Comparison of ENCODE assay signal across 19 cellular contexts in genomic region chr5:107541400-107541799, GRCh38.
DNase-seq lines count a peak whose midpoint lies in the region; ATAC-seq and TF ChIP-seq lines count a peak whose summit lies in the region.
"Had no signal": no experiment of that assay in that cellular context is flagged by ENCODE, and none has a peak within 500 bp of the region (broad histone marks: within the 10 kb centered on the region; RNA-seq: fewer than 3 reads in every experiment).

No MANE protein-coding gene starts in this region.

- no peak overlapping the region for H3K9ac ChIP-seq in OCI-LY1 (ENCODE audit: low read length)
- H3K9ac ChIP-seq in subcutaneous abdominal adipose tissue (ENCODE audit: low read length in 5 of 5) = peak overlapping the region in 1 of 5 donors; percentile 75

- no peaks in the 10 kb centered on the region for H3K4me1 Mint-ChIP-seq in stimulated activated naive B cell treated with anti-CD40 and anti-IgM and Interleukin-4, amounts not matched to agents 10 μg/mL and 1 μg/mL and 100 μg/mL, for 72 hours
- H3K4me1 Mint-ChIP-seq in stimulated activated memory B cell treated with anti-CD40 and anti-IgM and Interleukin-4, amounts not matched to agents 10 μg/mL and 1 μg/mL and 100 μg/mL, for 72 hours = no peaks in the 10 kb centered on the region

- no peak for TF ChIP-seq CTCF in OCI-LY1 (IDR thresholded peaks at IDR 0.05; ENCODE audit: low read length)

- peaks cover 79% of the 10 kb centered on the region for H3K4me1 ChIP-seq in OCI-LY1 (ENCODE audit: insufficient read depth, low read length, severe bottlenecking)
- peaks cover 0 to 19% (median 2%) of the 10 kb centered on the region in 5 donors for H3K4me1 ChIP-seq in subcutaneous abdominal adipose tissue (ENCODE audit: control insufficient read depth in 5 of 5, insufficient read depth in 5 of 5, low read length in 5 of 5)

- H4K20me1 ChIP-seq in OCI-LY1 (ENCODE audit: insufficient read depth, low read length) = no peaks in the 10 kb centered on the region

- peak; percentile 64 for ATAC-seq in HG02678 (IDR thresholded peaks at IDR 0.05; ENCODE audit: unreplicated experiment)
- no peak for ATAC-seq in stimulated activated naive B cell treated with anti-CD40 and anti-IgM and Interleukin-4, amounts not matched to agents 10 μg/mL and 1 μg/mL and 100 μg/mL, for 72 hours (replicated peaks)
- no peak for ATAC-seq in stimulated activated memory B cell treated with anti-CD40 and anti-IgM and Interleukin-4, amounts not matched to agents 10 μg/mL and 1 μg/mL and 100 μg/mL, for 72 hours
- ATAC-seq: left lobe of liver had no signal

- H3K27ac Mint-ChIP-seq in stimulated activated naive B cell treated with anti-CD40 and anti-IgM and Interleukin-4, amounts not matched to agents 10 μg/mL and 1 μg/mL and 100 μg/mL, for 72 hours = no peak overlapping the region
- no peak overlapping the region for H3K27ac Mint-ChIP-seq in stimulated activated memory B cell treated with anti-CD40 and anti-IgM and Interleukin-4, amounts not matched to agents 10 μg/mL and 1 μg/mL and 100 μg/mL, for 72 hours
- H3K27ac Mint-ChIP-seq: activated naive CD8-positive, alpha-beta T cell treated with anti-CD3 and anti-CD28 coated beads for 36 hours had no signal

- H3K27me3 ChIP-seq in OCI-LY1 (ENCODE audit: insufficient read depth, low read length) (no peaks in the 10 kb centered on the region), subcutaneous abdominal adipose tissue (ENCODE audit: control insufficient read depth in 5 of 5, insufficient read depth in 4 of 5, low read length in 5 of 5) (no peaks in the 10 kb centered on the region)
- H3K27me3 ChIP-seq: ovary had no signal

- no peaks in the 10 kb centered on the region for H3K79me2 ChIP-seq in OCI-LY1 (ENCODE audit: insufficient read depth, low read length)

- H3K36me3 ChIP-seq in OCI-LY1 (ENCODE audit: insufficient read depth, low read length) (no peaks in the 10 kb centered on the region), subcutaneous abdominal adipose tissue (ENCODE audit: control insufficient read depth in 5 of 5, insufficient read depth in 5 of 5, low read length in 5 of 5) (no peaks in the 10 kb centered on the region)
- H3K36me3 ChIP-seq: ovary had no signal

- no peaks in the 10 kb centered on the region for H3F3A ChIP-seq in OCI-LY1 (ENCODE audit: insufficient read depth, low read length)

- no peaks in the 10 kb centered on the region for H3K36me3 Mint-ChIP-seq in stimulated activated naive B cell treated with anti-CD40 and anti-IgM and Interleukin-4, amounts not matched to agents 10 μg/mL and 1 μg/mL and 100 μg/mL, for 72 hours
- H3K36me3 Mint-ChIP-seq in stimulated activated memory B cell treated with anti-CD40 and anti-IgM and Interleukin-4, amounts not matched to agents 10 μg/mL and 1 μg/mL and 100 μg/mL, for 72 hours = no peaks in the 10 kb centered on the region
- H3K36me3 Mint-ChIP-seq: activated naive CD8-positive, alpha-beta T cell treated with anti-CD3 and anti-CD28 coated beads for 36 hours had no signal

- H3K4me2 ChIP-seq in OCI-LY1 (ENCODE audit: low read length) = no peak overlapping the region

- H3K9me2 ChIP-seq in OCI-LY1 (ENCODE audit: low read depth, low read length) = no peaks in the 10 kb centered on the region

- H3K9me3 ChIP-seq in OCI-LY1 (ENCODE audit: low read length) = no peaks in the 10 kb centered on the region
- H3K9me3 ChIP-seq in subcutaneous abdominal adipose tissue (ENCODE audit: control insufficient read depth in 5 of 5, low read length in 5 of 5) = no peaks in the 10 kb centered on the region
- H3K9me3 ChIP-seq: ovary had no signal

- H3K27me3 Mint-ChIP-seq in stimulated activated naive B cell treated with anti-CD40 and anti-IgM and Interleukin-4, amounts not matched to agents 10 μg/mL and 1 μg/mL and 100 μg/mL, for 72 hours = peaks cover 0 to 9% of the 10 kb centered on the region in 2 donors
- H3K27me3 Mint-ChIP-seq in stimulated activated memory B cell treated with anti-CD40 and anti-IgM and Interleukin-4, amounts not matched to agents 10 μg/mL and 1 μg/mL and 100 μg/mL, for 72 hours = no peaks in the 10 kb centered on the region

- H3K4me3 ChIP-seq in OCI-LY1 (ENCODE audit: low read depth, low read length, poor library complexity, severe bottlenecking) (no peak overlapping the region), subcutaneous abdominal adipose tissue (ENCODE audit: low read depth in 1 of 5, low read length in 5 of 5) (no peak overlapping the region)
- H3K4me3 ChIP-seq: ovary had no signal

- DNase-seq in DMS53 (lab: John Stamatoyannopoulos, UW) = peak; percentile 23
- no peak for DNase-seq in DMS53 treated with DMSO at 0.1 percent for 48 hours (lab: John Stamatoyannopoulos, UW; ENCODE audit: unreplicated experiment)
- DNase-seq in activated CD8-positive, alpha-beta memory T cell treated with anti-CD3 and anti-CD28 coated beads for 24 hours = no peak
- no peak for DNase-seq in stimulated activated naive B cell treated with anti-CD40 and anti-IgM and Interleukin-4, amounts not matched to agents 10 μg/mL and 1 μg/mL and 100 μg/mL, for 72 hours
- DNase-seq: 8988T; activated CD4-positive, alpha-beta T cell treated with anti-CD3 and anti-CD28 coated beads, Interleukin-2, amount 50 U/mL, for 1 hour; activated naive CD8-positive, alpha-beta T cell treated with anti-CD3 and anti-CD28 coated beads for 36 hours; activated T-cell treated with anti-CD3 and anti-CD28 coated beads, Interleukin-2, amount 50 U/mL, for 1 hour; KG1; NCI-H1417; ovary; stimulated activated CD4-positive, alpha-beta T cell treated with anti-CD3 and anti-CD28 coated beads, Interleukin-4, amount 100 ng/mL, for 24 hours; trophoblast cell had no signal

- no peak overlapping the region for H3K4me3 Mint-ChIP-seq in stimulated activated naive B cell treated with anti-CD40 and anti-IgM and Interleukin-4, amounts not matched to agents 10 μg/mL and 1 μg/mL and 100 μg/mL, for 72 hours
- no peak overlapping the region for H3K4me3 Mint-ChIP-seq in stimulated activated memory B cell treated with anti-CD40 and anti-IgM and Interleukin-4, amounts not matched to agents 10 μg/mL and 1 μg/mL and 100 μg/mL, for 72 hours
- H3K4me3 Mint-ChIP-seq: activated naive CD8-positive, alpha-beta T cell treated with anti-CD3 and anti-CD28 coated beads for 36 hours had no signal

- peak overlapping the region; percentile 2 for H3K27ac ChIP-seq in OCI-LY1 (ENCODE audit: low read depth, low read length, poor library complexity, severe bottlenecking)
- peak overlapping the region; percentile 65 for H3K27ac ChIP-seq in subcutaneous abdominal adipose tissue (ENCODE audit: low read depth, low read length)
- H3K27ac ChIP-seq: C4-2B had no signal

- H2AFZ ChIP-seq in OCI-LY1 (ENCODE audit: low read length) = no peak overlapping the region

- H3K9me3 Mint-ChIP-seq in stimulated activated naive B cell treated with anti-CD40 and anti-IgM and Interleukin-4, amounts not matched to agents 10 μg/mL and 1 μg/mL and 100 μg/mL, for 72 hours = no peaks in the 10 kb centered on the region
- H3K9me3 Mint-ChIP-seq in stimulated activated memory B cell treated with anti-CD40 and anti-IgM and Interleukin-4, amounts not matched to agents 10 μg/mL and 1 μg/mL and 100 μg/mL, for 72 hours = no peaks in the 10 kb centered on the region
- H3K9me3 Mint-ChIP-seq: activated naive CD8-positive, alpha-beta T cell treated with anti-CD3 and anti-CD28 coated beads for 36 hours had no signal
